In the genomic region with DNA sequence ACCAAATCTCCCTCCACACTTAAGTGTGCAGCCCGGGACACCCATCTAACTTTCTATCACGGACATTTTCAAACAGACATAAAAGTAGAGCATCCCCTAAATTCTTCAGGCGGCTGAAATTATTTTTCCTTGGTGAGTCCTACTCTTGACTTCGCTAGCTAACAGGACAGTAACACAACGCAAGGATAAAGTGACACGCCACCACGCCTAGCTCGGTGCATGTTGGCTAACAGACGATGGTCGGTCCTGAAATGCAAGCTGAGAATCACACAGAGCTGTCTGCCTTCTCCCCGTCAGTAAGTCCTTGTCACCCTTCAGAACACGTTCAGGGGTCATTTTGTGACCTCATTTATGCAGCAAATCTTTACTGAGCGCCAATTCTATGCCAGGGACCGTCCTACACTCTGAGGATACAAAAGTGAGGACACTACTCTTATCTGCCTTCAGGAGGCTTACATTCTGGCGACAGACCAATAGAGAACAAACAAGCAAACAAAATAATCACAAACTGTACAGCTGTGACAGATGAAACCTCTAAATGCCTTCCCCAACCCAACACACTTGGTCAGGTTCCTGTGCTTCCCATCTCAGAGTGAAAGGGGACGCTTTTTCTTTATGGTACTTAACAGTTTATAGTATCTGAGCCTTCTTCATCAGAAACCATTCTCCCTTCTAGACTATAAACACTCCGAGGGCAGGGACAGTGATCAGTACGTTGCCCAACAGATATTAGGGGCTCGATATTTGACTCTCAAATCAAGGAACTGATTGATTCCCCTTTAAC, we compare ENCODE assay signal across 10 cellular contexts. TPM values are rescaled to one million over a fixed set of nuclear protein-coding genes. Genes with fewer than 3 reads are reported as not detected.
DNase-seq lines count a peak whose midpoint lies in the region; ATAC-seq, FAIRE-seq and TF ChIP-seq lines count a peak whose summit lies in the region.
"Had no signal": no experiment of that assay in that cellular context is flagged by ENCODE, and none has a peak within 500 bp of the region (broad histone marks: within the 10 kb centered on the region; RNA-seq: fewer than 3 reads in every experiment).

No MANE protein-coding gene starts in this region.

- H3K36me3 Mint-ChIP-seq in naive thymus-derived CD8-positive, alpha-beta T cell: peaks cover 0 to 10% (median 0%) of the 10 kb centered on the region in 3 donors

- no peaks in the 10 kb centered on the region for H3K27me3 Mint-ChIP-seq in naive thymus-derived CD8-positive, alpha-beta T cell

- POLR2A ChIA-PET in naive thymus-derived CD8-positive, alpha-beta T cell (lab: Charles Lee): interaction anchor here (0.6 kb wide), 1 partner anchor 40 kb away, joined by 3 read pairs; no protein-coding TSS in a partner anchor

- no peak for TF ChIP-seq CTCF in AG10803 (conservative IDR thresholded peaks at IDR 0.05; ENCODE audit: low read length)
- TF ChIP-seq CTCF in LNCaP clone FGC (IDR thresholded peaks at IDR 0.05; ENCODE audit: control insufficient read depth, extremely low read depth, insufficient read depth): no peak

- ATAC-seq in naive thymus-derived CD8-positive, alpha-beta T cell: no peak
- ATAC-seq in GM19397 (IDR thresholded peaks at IDR 0.05; ENCODE audit: unreplicated experiment): no peak

- peak overlapping the region; percentile 78 to 93 (median 89) for H3K4me3 Mint-ChIP-seq in naive thymus-derived CD8-positive, alpha-beta T cell

- H3K4me1 Mint-ChIP-seq in naive thymus-derived CD8-positive, alpha-beta T cell: peaks cover 10 to 20% (median 16%) of the 10 kb centered on the region in 4 donors

- no peak for FAIRE-seq in frontal cortex (lab: Jason Lieb, UNC)
- FAIRE-seq: GM18507, RCC 7860 had no signal

- H3K4me3 ChIP-seq in AG10803 (ENCODE audit: low read length): peak overlapping the region; percentile 93
- H3K4me3 ChIP-seq in LNCaP clone FGC (ENCODE audit: low read depth, low read length): peak overlapping the region; percentile 82

- H3K27ac Mint-ChIP-seq in naive thymus-derived CD8-positive, alpha-beta T cell: peak overlapping the region in 9 of 10 donors; percentile 82 to 95 (median 90)

- DNase-seq in AG10803 (ENCODE audit: low read depth) (no peak), LNCaP clone FGC (ENCODE audit: low read depth) (no peak), dermis blood vessel endothelial cell (peak; percentile 34), AG08395 (ENCODE audit: low spot score) (no peak), ureter (ENCODE audit: low spot score) (no peak), frontal cortex (ENCODE audit: low spot score in 2 of 2) (no peak)
- no peak for DNase-seq in naive thymus-derived CD8-positive, alpha-beta T cell

- H3K9me3 Mint-ChIP-seq in naive thymus-derived CD8-positive, alpha-beta T cell: no peaks in the 10 kb centered on the region

RNA-seq across cellular contexts. Expression of a gene that starts 1.3 kb away (rescaled TPM):
- 205 and 235 TPM in 2 replicates for total RNA-seq in dermis blood vessel endothelial cell
- 10 to 100 TPM; 29.3 to 33.4 TPM for total RNA-seq in naive thymus-derived CD8-positive, alpha-beta T cell
- polyA plus RNA-seq in naive thymus-derived CD8-positive, alpha-beta T cell: 10 to 100 TPM; 42.6 to 45.1 (median 43.5) TPM
- total RNA-seq in ureter: 74.2 TPM
- 35.1 TPM for total RNA-seq in frontal cortex

RNA-seq across cellular contexts. Expression of a gene that starts 39.5 kb away (rescaled TPM):
- total RNA-seq in dermis blood vessel endothelial cell (34.3 and 44.2 TPM in 2 replicates), ureter (39.4 TPM), frontal cortex (84.4 TPM)
- 10 to 100 TPM; 43.1 to 53.3 TPM for total RNA-seq in naive thymus-derived CD8-positive, alpha-beta T cell
- 10 to 100 TPM; 17.9 to 33.8 (median 23.8) TPM for polyA plus RNA-seq in naive thymus-derived CD8-positive, alpha-beta T cell
